ENCODE assay signal across 24 cellular contexts in genomic region chrX:5086388-5086787, GRCh38.
"Had no signal": no experiment of that assay in that cellular context is flagged by ENCODE, and none has a peak within 500 bp of the region (broad histone marks: within the 10 kb centered on the region; RNA-seq: fewer than 3 reads in every experiment).

No MANE protein-coding gene starts in this region.

- H3K36me3 Mint-ChIP-seq: natural killer cell treated with Interleukin-12 subunit alpha and Interleukin-12 subunit beta and Interleukin-15 and Interleukin-18, amount 100 ng/mL, for 72 hours; neural progenitor cell had no signal

- ATAC-seq: left cardiac atrium; lower lobe of right lung; natural killer cell treated with Interleukin-12 subunit alpha and Interleukin-12 subunit beta and Interleukin-15 and Interleukin-18, amount 100 ng/mL, for 72 hours had no signal

- H3K9me3 Mint-ChIP-seq: neural progenitor cell had no signal

- H3K36me3 ChIP-seq: left ventricle myocardium inferior, lower lobe of right lung, neural progenitor cell, ovary, right atrium auricular region, sigmoid colon, stomach, thoracic aorta, transverse colon had no signal

- H3K27me3 ChIP-seq: hepatocyte, neural progenitor cell, ovary, right atrium auricular region, sigmoid colon, stomach, transverse colon had no signal

- DNase-seq: dermis blood vessel endothelial cell; foreskin melanocyte; head of caudate nucleus; kidney; left cardiac atrium; left ventricle myocardium inferior; lower lobe of right lung; mesenchymal stem cell; midbrain; nucleus accumbens; ovary; sigmoid colon; stimulated activated CD4-positive, alpha-beta T cell treated with anti-CD3 and anti-CD28 coated beads, Interleukin-2, amount 100 ng/mL, for 24 hours; stimulated activated CD4-positive, alpha-beta T cell treated with anti-CD3 and anti-CD28 coated beads, Interleukin-4, amount 100 ng/mL, for 4 hours; stimulated activated naive CD4-positive, alpha-beta T cell; stomach; substantia nigra; transverse colon had no signal

- H3K27ac Mint-ChIP-seq: natural killer cell treated with Interleukin-12 subunit alpha and Interleukin-12 subunit beta and Interleukin-15 and Interleukin-18, amount 100 ng/mL, for 72 hours; neural progenitor cell had no signal

- H3K4me3 Mint-ChIP-seq: natural killer cell treated with Interleukin-12 subunit alpha and Interleukin-12 subunit beta and Interleukin-15 and Interleukin-18, amount 100 ng/mL, for 72 hours; neural progenitor cell had no signal

- H3K4me3 ChIP-seq: hepatocyte, left ventricle myocardium inferior, lower lobe of right lung, neural progenitor cell, ovary, right atrium auricular region, sigmoid colon, skin epidermis, stomach, thoracic aorta, transverse colon had no signal

- H3K27me3 Mint-ChIP-seq: natural killer cell treated with Interleukin-12 subunit alpha and Interleukin-12 subunit beta and Interleukin-15 and Interleukin-18, amount 100 ng/mL, for 72 hours had no signal
